Comparison of ENCODE assay signal across 7 cellular contexts in genomic region chr5:80255752-80256479, GRCh38. TPM values are rescaled to one million over a fixed set of nuclear protein-coding genes. Genes with fewer than 3 reads are reported as not detected.
DNase-seq lines count a peak whose midpoint lies in the region; ATAC-seq and TF ChIP-seq lines count a peak whose summit lies in the region.

Gene SERINC5 (minus strand): TSS chr5:80256048. CDS start chr5:80255922, 126 bp downstream.

- TF ChIP-seq POLR2A in GM15510 (IDR thresholded peaks at IDR 0.05; ENCODE audit: borderline replicate concordance, extremely low read depth, insufficient read length) = peak; percentile 98

- H3K27me3 Mint-ChIP-seq in HFFc6 (ENCODE audit: insufficient read depth) = peaks cover 1% of the 10 kb centered on the region; the same call in 1 of the 2 replicates
- H3K27me3 Mint-ChIP-seq in central memory CD8-positive, alpha-beta T cell = no peaks in the 10 kb centered on the region

- ATAC-seq in activated CD4-positive, CD25-positive, alpha-beta regulatory T cell treated with anti-CD3 and anti-CD28 coated beads, Interleukin-2, amount 50 U/mL, for 24 hours = peak; percentile 85 to 87
- peak; percentile 80 for ATAC-seq in central memory CD8-positive, alpha-beta T cell (replicated peaks; ENCODE audit: extremely low read depth, poor library complexity, severe bottlenecking)

- H3K27me3 ChIP-seq in kidney epithelial cell (ENCODE audit: control insufficient read depth, insufficient read depth, low read length) = no peaks in the 10 kb centered on the region

- H3K36me3 ChIP-seq in kidney epithelial cell (ENCODE audit: control insufficient read depth, insufficient read depth, low read length) = no peaks in the 10 kb centered on the region

- H3K27ac Mint-ChIP-seq in HFFc6 = peak within 1 kb of the TSS; percentile 95
- peak within 1 kb of the TSS; percentile 96 for H3K27ac Mint-ChIP-seq in central memory CD8-positive, alpha-beta T cell (ENCODE audit: low read depth)

- peak within 1 kb of the TSS; percentile 65 for H3K4me3 ChIP-seq in kidney epithelial cell (ENCODE audit: low read depth, low read length)

- H3K4me1 Mint-ChIP-seq in HFFc6 (ENCODE audit: low read depth) = peaks cover 37% of the 10 kb centered on the region
- H3K4me1 Mint-ChIP-seq in central memory CD8-positive, alpha-beta T cell = peaks cover 45% of the 10 kb centered on the region

- H3K4me3 Mint-ChIP-seq in HFFc6 = peak within 1 kb of the TSS; percentile 95
- H3K4me3 Mint-ChIP-seq in central memory CD8-positive, alpha-beta T cell = peak within 1 kb of the TSS; percentile 97

- H3K9me3 Mint-ChIP-seq in HFFc6 = no peaks in the 10 kb centered on the region
- H3K9me3 Mint-ChIP-seq in central memory CD8-positive, alpha-beta T cell = no peaks in the 10 kb centered on the region

- no peak for TF ChIP-seq CTCF in HFFc6 (IDR thresholded peaks at IDR 0.05)
- no peak for TF ChIP-seq CTCF in kidney epithelial cell (IDR thresholded peaks at IDR 0.05; ENCODE audit: insufficient read depth, low read length, poor library complexity, severe bottlenecking)

- DNase-seq in HFFc6 (peak; percentile 50), NCI-H1092 (lab: John Stamatoyannopoulos, UW) (peak; percentile 7), kidney epithelial cell (ENCODE audit: low read depth) (no peak)
- peak; percentile 59 to 68 for DNase-seq in central memory CD8-positive, alpha-beta T cell (ENCODE audit: low spot score in 2 of 2)
- DNase-seq in stimulated activated CD4-positive, alpha-beta T cell treated with anti-CD3 and anti-CD28 coated beads, Interleukin-15, amount 100 ng/mL, for 24 hours = peak; percentile 90

- H3K36me3 Mint-ChIP-seq in HFFc6 (ENCODE audit: low read depth) = peaks cover 3% of the 10 kb centered on the region; the same call in 1 of the 2 replicates
- peaks cover 13% of the 10 kb centered on the region for H3K36me3 Mint-ChIP-seq in central memory CD8-positive, alpha-beta T cell (ENCODE audit: insufficient read depth)

RNA-seq across cellular contexts. Expression of gene SERINC5, which starts in this region (rescaled TPM):
- total RNA-seq in HFFc6 (2021; fragmentation: NEBNext Ultra II Directional; extraction: Animal tissue kit (Norgen Biotek cat#: 25700)) = 10 to 100 TPM; 16.4 to 28.1 (median 19.9) TPM
- 12.9 and 13.1 TPM in 2 replicates for total RNA-seq in kidney epithelial cell
